Comparison of ENCODE assay signal across 8 cellular contexts in the genomic region with DNA sequence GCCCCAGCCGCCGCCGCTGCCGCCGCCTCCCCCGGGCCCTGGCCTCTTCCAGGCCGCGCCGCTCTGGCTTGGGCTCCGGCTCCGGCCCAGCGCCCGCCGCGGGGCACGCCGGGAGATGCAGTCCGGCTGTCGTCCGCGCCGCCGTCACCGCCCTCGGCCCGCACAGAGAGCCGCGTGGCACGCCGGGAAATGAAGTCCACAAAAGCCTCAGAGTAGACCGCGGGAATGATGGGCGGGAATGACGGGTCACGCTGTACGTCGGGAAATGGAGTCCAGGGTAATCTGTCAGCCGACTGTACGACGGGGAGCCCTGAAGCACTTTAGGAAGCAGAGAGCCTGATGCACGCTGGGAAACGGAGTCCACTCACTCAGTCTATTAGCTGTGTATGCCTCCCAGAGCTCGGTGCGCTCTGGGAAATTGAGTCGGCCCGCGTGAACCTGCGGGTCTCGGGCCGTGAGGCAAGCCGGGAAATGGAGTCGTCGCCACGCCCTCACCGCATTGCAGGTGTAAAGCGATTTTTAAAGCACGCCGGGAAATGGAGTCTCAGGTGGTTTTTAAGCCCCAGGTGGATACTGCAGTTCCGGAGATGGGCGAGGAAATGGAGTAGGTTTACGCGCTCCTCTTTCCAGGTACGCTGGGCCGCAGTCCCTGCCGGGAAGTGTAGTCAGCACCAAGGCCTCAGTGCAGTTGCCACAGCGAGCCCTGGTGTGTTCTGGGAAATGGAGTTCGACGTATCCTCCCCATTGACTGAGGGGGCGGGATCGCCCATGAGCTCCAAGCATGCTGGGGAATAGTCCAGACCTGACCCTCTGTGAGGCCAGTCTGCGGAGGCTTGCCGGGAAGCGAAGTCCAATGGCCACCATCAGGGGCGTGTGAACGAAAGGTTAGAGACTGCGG. TPM values are rescaled to one million over a fixed set of nuclear protein-coding genes. Genes with fewer than 3 reads are reported as not detected.
DNase-seq lines count a peak whose midpoint lies in the region; ATAC-seq and TF ChIP-seq lines count a peak whose summit lies in the region.

A gene (minus strand): TSS at position 91 of the 898 bp plus-strand sequence. CDS start 137 bp downstream, outside the sequence.

- H3K4me1 Mint-ChIP-seq in activated CD4-positive, alpha-beta T cell treated with anti-CD3 and anti-CD28 coated beads, Interleukin-2, amount 10 ng/mL, durations not matched to agents 7 days and 5 days, result peaks cover 49% of the 10 kb centered on the region

- H4K20me1 ChIP-seq in BLaER1, result peaks cover 49% of the 10 kb centered on the region

- peaks cover 16% of the 10 kb centered on the region for H3K36me3 Mint-ChIP-seq in activated CD4-positive, alpha-beta T cell treated with anti-CD3 and anti-CD28 coated beads, Interleukin-2, amount 10 ng/mL, durations not matched to agents 7 days and 5 days (ENCODE audit: low read depth)

- POLR2A ChIA-PET in activated CD4-positive, alpha-beta T cell treated with anti-CD3 and anti-CD28 coated beads, Interleukin-2, amount 10 ng/mL, durations not matched to agents 7 days and 5 days (lab: Charles Lee), result interaction anchor here (1.6 kb wide), 1 partner anchor 42 kb away, joined by 4 read pairs; no protein-coding TSS in a partner anchor

- H3K27me3 ChIP-seq in BLaER1, result no peaks in the 10 kb centered on the region
- H3K27me3 ChIP-seq in layer of hippocampus (ENCODE audit: control insufficient read depth, insufficient read depth, low read length), result no peaks in the 10 kb centered on the region

- H3K36me3 ChIP-seq in BLaER1, result peaks cover 40% of the 10 kb centered on the region

- no peaks in the 10 kb centered on the region for H3K9me3 Mint-ChIP-seq in activated CD4-positive, alpha-beta T cell treated with anti-CD3 and anti-CD28 coated beads, Interleukin-2, amount 10 ng/mL, durations not matched to agents 7 days and 5 days

- no peaks in the 10 kb centered on the region for H3K27me3 Mint-ChIP-seq in activated CD4-positive, alpha-beta T cell treated with anti-CD3 and anti-CD28 coated beads, Interleukin-2, amount 10 ng/mL, durations not matched to agents 7 days and 5 days

- no peak for TF ChIP-seq CTCF in coronary artery (IDR thresholded peaks at IDR 0.05)

- peak within 1 kb of the TSS; percentile 96 for H3K4me3 ChIP-seq in BLaER1
- H3K4me3 ChIP-seq in coronary artery, result peak within 1 kb of the TSS; percentile 90

- CTCF ChIA-PET in activated CD4-positive, alpha-beta T cell treated with anti-CD3 and anti-CD28 coated beads, Interleukin-2, amount 10 ng/mL, durations not matched to agents 7 days and 5 days (lab: Charles Lee), result interaction anchor here (0.9 to 3.8 kb wide), 13 partner anchors 9 to 134 kb away, joined by 3 to 36 read pairs (median 6); a partner anchor contains a TSS

- peak within 1 kb of the TSS; percentile 99 for H3K9ac ChIP-seq in BLaER1

- peaks cover 58% of the 10 kb centered on the region for H3K4me1 ChIP-seq in BLaER1

- peak within 1 kb of the TSS; percentile 99 for H3K4me2 ChIP-seq in BLaER1

- peak within 1 kb of the TSS; percentile 94 for H3K27ac ChIP-seq in BLaER1
- peak within 1 kb of the TSS; percentile 85 to 94 for H3K27ac ChIP-seq in coronary artery
- peak within 1 kb of the TSS; percentile 92 for H3K27ac ChIP-seq in layer of hippocampus (ENCODE audit: low read depth, low read length)

- peak; percentile 52 for ATAC-seq in GM19328 (IDR thresholded peaks at IDR 0.05; ENCODE audit: unreplicated experiment)
- peak; percentile 53 for ATAC-seq in HG03520 (IDR thresholded peaks at IDR 0.05; ENCODE audit: unreplicated experiment)

- H3K4me3 Mint-ChIP-seq in activated CD4-positive, alpha-beta T cell treated with anti-CD3 and anti-CD28 coated beads, Interleukin-2, amount 10 ng/mL, durations not matched to agents 7 days and 5 days, result peak within 1 kb of the TSS; percentile 92

- peak within 1 kb of the TSS; percentile 98 for H3K27ac Mint-ChIP-seq in activated CD4-positive, alpha-beta T cell treated with anti-CD3 and anti-CD28 coated beads, Interleukin-2, amount 10 ng/mL, durations not matched to agents 7 days and 5 days

- H3K9me3 ChIP-seq in BLaER1, result no peaks in the 10 kb centered on the region

- peak; percentile 100 for DNase-seq in NCI-H69 (lab: John Stamatoyannopoulos, UW)
- peak; percentile 97 for DNase-seq in activated CD4-positive, alpha-beta T cell treated with anti-CD3 and anti-CD28 coated beads, Interleukin-2, amount 10 ng/mL, durations not matched to agents 7 days and 5 days
- peak; percentile 100 for DNase-seq in coronary artery (ENCODE audit: low spot score)
- peak; percentile 91 for DNase-seq in stimulated activated CD4-positive, alpha-beta T cell treated with anti-CD3 and anti-CD28 coated beads, Interleukin-1b, Interleukin-23, amount 100 ng/mL, for 4 hours (ENCODE audit: low read depth in 2 of 2)

RNA-seq across cellular contexts. Expression of the gene that starts here (rescaled TPM):
- 10 to 100 TPM; 42.7 to 53.4 TPM for total RNA-seq in activated CD4-positive, alpha-beta T cell treated with anti-CD3 and anti-CD28 coated beads, Interleukin-2, amount 10 ng/mL, durations not matched to agents 7 days and 5 days

Comparison
In these comparisons a context has a peak if more than half of its experiments do, and no peak if none do; other contexts are left out.
1. Peak in every context shown above with its lines: DNase-seq, ATAC-seq, H3K4me3 ChIP-seq and H3K27ac ChIP-seq.